ENCODE assay signal across 1 cellular context in genomic region chr3:58519668-58520402, GRCh38.
TF ChIP-seq lines count a peak whose summit lies in the region.

No MANE protein-coding gene starts in this region.

TF ChIP-seq in HepG2, 621 proteins besides CTCF, POLR2A, EP300 and RAD21 (continued from another document and continues in another):
- TF ChIP-seq ZNF407 (CRISPR knock-in tag; IDR thresholded peaks at IDR 0.05; ENCODE audit: not compliant biosample characterization) (no peak), ZNF710 (CRISPR knock-in tag; IDR thresholded peaks at IDR 0.05; ENCODE audit: borderline replicate concordance) (no peak), ATM (IDR thresholded peaks at IDR 0.05; ENCODE audit: borderline replicate concordance) (no peak), NR1H2 (CRISPR knock-in tag; IDR thresholded peaks at IDR 0.05; ENCODE audit: borderline replicate concordance, low read depth) (no peak), ATF3 (CRISPR knock-in tag; IDR thresholded peaks at IDR 0.05) (no peak), TARDBP (CRISPR knock-in tag; IDR thresholded peaks at IDR 0.05) (peak; percentile 48; the same call in 1 of the 2 replicates), GTF2F1 (IDR thresholded peaks at IDR 0.05; ENCODE audit: low read length) (no peak), MAFG (CRISPR knock-in tag; IDR thresholded peaks at IDR 0.05) (no peak), ZC3H13 (CRISPR knock-in tag; IDR thresholded peaks at IDR 0.05) (no peak), TP53 (CRISPR knock-in tag; conservative IDR thresholded peaks at IDR 0.05) (no peak), HNRNPLL (IDR thresholded peaks at IDR 0.05; ENCODE audit: low read depth, low read length, poor library complexity, severe bottlenecking) (no peak), SIX1 (CRISPR knock-in tag; IDR thresholded peaks at IDR 0.05; ENCODE audit: borderline replicate concordance) (peak; percentile 32; the same call in 1 of the 2 replicates), SNAI1 (CRISPR knock-in tag; IDR thresholded peaks at IDR 0.05; ENCODE audit: borderline replicate concordance) (no peak), ZFP1 (CRISPR knock-in tag; IDR thresholded peaks at IDR 0.05) (no peak), ZNF101 (CRISPR knock-in tag; IDR thresholded peaks at IDR 0.05; ENCODE audit: borderline replicate concordance, low read depth) (no peak), ZNF256 (CRISPR knock-in tag; conservative IDR thresholded peaks at IDR 0.05) (no peak), MXI1 (IDR thresholded peaks at IDR 0.05; ENCODE audit: borderline replicate concordance, low read depth, low read length) (no peak), XBP1 (CRISPR knock-in tag; IDR thresholded peaks at IDR 0.05) (no peak), MAFF (IDR thresholded peaks at IDR 0.05; ENCODE audit: low read depth, low read length) (no peak), MYNN (CRISPR knock-in tag; IDR thresholded peaks at IDR 0.05; ENCODE audit: low read depth) (no peak), NKX3-1 (CRISPR knock-in tag; IDR thresholded peaks at IDR 0.05) (no peak), BCL3 (CRISPR knock-in tag; IDR thresholded peaks at IDR 0.05) (no peak), ZNF720 (CRISPR knock-in tag; IDR thresholded peaks at IDR 0.05) (no peak), ZNF138 (CRISPR knock-in tag; IDR thresholded peaks at IDR 0.05; ENCODE audit: low read depth) (no peak), ETV6 (CRISPR knock-in tag; conservative IDR thresholded peaks at IDR 0.05) (no peak), MLLT10 (CRISPR knock-in tag; IDR thresholded peaks at IDR 0.05) (no peak), ZSCAN31 (CRISPR knock-in tag; IDR thresholded peaks at IDR 0.05; ENCODE audit: low read depth) (no peak), KAT7 (CRISPR knock-in tag; IDR thresholded peaks at IDR 0.05; ENCODE audit: borderline replicate concordance) (0 out of 2 replicates have a peak, but pooled peaks have one; percentile 31), ZNF547 (CRISPR knock-in tag; IDR thresholded peaks at IDR 0.05) (no peak), ASH2L (IDR thresholded peaks at IDR 0.05; ENCODE audit: insufficient read length, low read depth, low read length) (peak; percentile 70), ZNF597 (CRISPR knock-in tag; IDR thresholded peaks at IDR 0.05) (no peak), BHLHE40 (IDR thresholded peaks at IDR 0.05; ENCODE audit: low read length) (no peak), CHD4 (IDR thresholded peaks at IDR 0.05; ENCODE audit: borderline replicate concordance, low read length) (no peak), ZNF446 (CRISPR knock-in tag; IDR thresholded peaks at IDR 0.05) (no peak), TMF1 (CRISPR knock-in tag; IDR thresholded peaks at IDR 0.05; ENCODE audit: low read depth) (0 out of 2 replicates have a peak, but pooled peaks have one; percentile 66), MED1 (CRISPR knock-in tag; IDR thresholded peaks at IDR 0.05) (peak; percentile 66), GLMP (CRISPR knock-in tag; IDR thresholded peaks at IDR 0.05; ENCODE audit: borderline replicate concordance) (no peak), HIVEP1 (CRISPR knock-in tag; IDR thresholded peaks at IDR 0.05) (no peak; the same call in 1 of the 2 replicates), ZNF552 (CRISPR knock-in tag; IDR thresholded peaks at IDR 0.05; ENCODE audit: borderline replicate concordance) (no peak), SIN3A (IDR thresholded peaks at IDR 0.05; ENCODE audit: borderline replicate concordance, low read depth, low read length) (no peak), ZNF773 (CRISPR knock-in tag; IDR thresholded peaks at IDR 0.05; ENCODE audit: borderline replicate concordance) (no peak)
- TF ChIP-seq, protein P1, sequence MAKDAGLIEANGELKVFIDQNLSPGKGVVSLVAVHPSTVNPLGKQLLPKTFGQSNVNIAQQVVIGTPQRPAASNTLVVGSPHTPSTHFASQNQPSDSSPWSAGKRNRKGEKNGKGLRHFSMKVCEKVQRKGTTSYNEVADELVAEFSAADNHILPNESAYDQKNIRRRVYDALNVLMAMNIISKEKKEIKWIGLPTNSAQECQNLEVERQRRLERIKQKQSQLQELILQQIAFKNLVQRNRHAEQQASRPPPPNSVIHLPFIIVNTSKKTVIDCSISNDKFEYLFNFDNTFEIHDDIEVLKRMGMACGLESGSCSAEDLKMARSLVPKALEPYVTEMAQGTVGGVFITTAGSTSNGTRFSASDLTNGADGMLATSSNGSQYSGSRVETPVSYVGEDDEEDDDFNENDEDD (CRISPR knock-in tag; IDR thresholded peaks at IDR 0.05; ENCODE audit: borderline replicate concordance): no peak
- TF ChIP-seq, protein P2, sequence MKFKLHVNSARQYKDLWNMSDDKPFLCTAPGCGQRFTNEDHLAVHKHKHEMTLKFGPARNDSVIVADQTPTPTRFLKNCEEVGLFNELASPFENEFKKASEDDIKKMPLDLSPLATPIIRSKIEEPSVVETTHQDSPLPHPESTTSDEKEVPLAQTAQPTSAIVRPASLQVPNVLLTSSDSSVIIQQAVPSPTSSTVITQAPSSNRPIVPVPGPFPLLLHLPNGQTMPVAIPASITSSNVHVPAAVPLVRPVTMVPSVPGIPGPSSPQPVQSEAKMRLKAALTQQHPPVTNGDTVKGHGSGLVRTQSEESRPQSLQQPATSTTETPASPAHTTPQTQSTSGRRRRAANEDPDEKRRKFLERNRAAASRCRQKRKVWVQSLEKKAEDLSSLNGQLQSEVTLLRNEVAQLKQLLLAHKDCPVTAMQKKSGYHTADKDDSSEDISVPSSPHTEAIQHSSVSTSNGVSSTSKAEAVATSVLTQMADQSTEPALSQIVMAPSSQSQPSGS (CRISPR knock-in tag; IDR thresholded peaks at IDR 0.05): no peak
- TF ChIP-seq, protein P3, sequence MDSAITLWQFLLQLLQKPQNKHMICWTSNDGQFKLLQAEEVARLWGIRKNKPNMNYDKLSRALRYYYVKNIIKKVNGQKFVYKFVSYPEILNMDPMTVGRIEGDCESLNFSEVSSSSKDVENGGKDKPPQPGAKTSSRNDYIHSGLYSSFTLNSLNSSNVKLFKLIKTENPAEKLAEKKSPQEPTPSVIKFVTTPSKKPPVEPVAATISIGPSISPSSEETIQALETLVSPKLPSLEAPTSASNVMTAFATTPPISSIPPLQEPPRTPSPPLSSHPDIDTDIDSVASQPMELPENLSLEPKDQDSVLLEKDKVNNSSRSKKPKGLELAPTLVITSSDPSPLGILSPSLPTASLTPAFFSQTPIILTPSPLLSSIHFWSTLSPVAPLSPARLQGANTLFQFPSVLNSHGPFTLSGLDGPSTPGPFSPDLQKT (CRISPR knock-in tag; IDR thresholded peaks at IDR 0.05; ENCODE audit: borderline replicate concordance): no peak
- TF ChIP-seq, protein P4, sequence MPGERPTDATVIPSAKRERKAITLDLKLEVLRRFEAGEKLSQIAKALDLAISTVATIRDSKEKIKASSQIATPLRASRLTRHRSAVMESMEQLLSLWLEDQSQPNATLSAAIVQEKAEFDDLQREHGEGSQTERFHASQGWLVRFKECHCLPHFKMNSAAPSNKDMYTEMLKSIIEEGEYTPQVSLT (CRISPR knock-in tag; IDR thresholded peaks at IDR 0.05; ENCODE audit: borderline replicate concordance, low read depth): no peak
- TF ChIP-seq, protein P5, sequence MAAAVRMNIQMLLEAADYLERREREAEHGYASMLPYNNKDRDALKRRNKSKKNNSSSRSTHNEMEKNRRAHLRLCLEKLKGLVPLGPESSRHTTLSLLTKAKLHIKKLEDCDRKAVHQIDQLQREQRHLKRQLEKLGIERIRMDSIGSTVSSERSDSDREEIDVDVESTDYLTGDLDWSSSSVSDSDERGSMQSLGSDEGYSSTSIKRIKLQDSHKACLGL (CRISPR knock-in tag; IDR thresholded peaks at IDR 0.05): no peak
- TF ChIP-seq, protein P6, sequence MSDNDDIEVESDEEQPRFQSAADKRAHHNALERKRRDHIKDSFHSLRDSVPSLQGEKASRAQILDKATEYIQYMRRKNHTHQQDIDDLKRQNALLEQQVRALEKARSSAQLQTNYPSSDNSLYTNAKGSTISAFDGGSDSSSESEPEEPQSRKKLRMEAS (IDR thresholded peaks at IDR 0.05): peak; percentile 21; the same call in 1 of the 2 replicates
